ENCODE assay signal across 10 cellular contexts in the genomic region with DNA sequence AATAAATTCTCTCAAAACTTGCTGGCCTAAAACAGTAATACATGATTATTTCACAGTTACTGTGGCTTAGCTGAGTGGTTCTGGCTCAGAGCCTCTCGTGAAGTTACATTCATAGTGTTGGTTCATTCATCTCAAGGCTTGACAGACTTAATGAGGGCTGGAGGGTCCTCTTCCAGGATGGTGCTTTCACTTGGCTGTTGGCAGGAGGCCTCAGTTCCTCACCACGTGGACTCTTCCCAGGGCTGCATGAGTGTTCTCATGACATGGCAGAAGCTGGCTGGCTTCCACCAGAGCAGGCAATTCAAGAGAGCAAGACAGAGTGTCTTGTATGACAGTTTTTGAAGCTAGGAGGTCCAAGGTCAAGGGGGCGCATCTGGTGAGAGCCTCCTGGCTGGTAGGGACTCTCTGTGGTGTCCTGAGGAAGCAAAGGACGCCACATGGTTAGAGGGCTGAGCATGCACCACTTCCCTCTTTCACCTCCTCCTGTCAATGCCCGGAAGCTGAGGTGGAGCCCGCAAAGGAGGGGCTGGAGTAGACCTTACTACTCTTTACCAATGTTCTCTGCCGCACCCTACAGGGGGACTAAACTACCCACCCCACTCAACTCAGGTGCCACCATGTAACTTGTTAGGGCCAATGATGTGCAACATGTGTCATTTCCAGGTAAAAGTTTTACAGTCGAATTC. TPM values are rescaled to one million over a fixed set of nuclear protein-coding genes. Genes with fewer than 3 reads are reported as not detected.
DNase-seq lines count a peak whose midpoint lies in the region; ATAC-seq, FAIRE-seq and TF ChIP-seq lines count a peak whose summit lies in the region.
"Had no signal": no experiment of that assay in that cellular context is flagged by ENCODE, and none has a peak within 500 bp of the region (broad histone marks: within the 10 kb centered on the region; RNA-seq: fewer than 3 reads in every experiment).

No MANE protein-coding gene starts in this region.

- no peak overlapping the region for H3K27ac Mint-ChIP-seq in astrocyte (ENCODE audit: unreplicated experiment)
- H3K27ac Mint-ChIP-seq in T-helper 2 cell treated with Interferon-gamma antibody and Interleukin-4, amounts not matched to agents 5 μg/mL and 100 μg/mL, for 36 hours, result no peak overlapping the region

- H3K9me3 ChIP-seq in astrocyte (ENCODE audit: insufficient read depth, low read depth, low read length), result no peaks in the 10 kb centered on the region
- no peaks in the 10 kb centered on the region for H3K9me3 ChIP-seq in SJCRH30 (replicated peaks)
- H3K9me3 ChIP-seq in suprapubic skin, result no peaks in the 10 kb centered on the region

- H4K20me1 ChIP-seq in astrocyte (ENCODE audit: insufficient read depth, low read length), result no peaks in the 10 kb centered on the region
- H4K20me1 ChIP-seq: BLaER1 treated with 17β-estradiol and CSF1 and Interleukin-3, amounts not matched to agents 10 nM and 100 nM had no signal

- H3K36me3 ChIP-seq in astrocyte (ENCODE audit: insufficient read depth, low read length) (no peaks in the 10 kb centered on the region), SJCRH30 (no peaks in the 10 kb centered on the region), suprapubic skin (no peaks in the 10 kb centered on the region)
- H3K36me3 ChIP-seq: BLaER1 treated with 17β-estradiol and CSF1 and Interleukin-3, amounts not matched to agents 10 nM and 100 nM had no signal

- H3K4me1 Mint-ChIP-seq in astrocyte (ENCODE audit: low read depth, unreplicated experiment), result peaks cover 13% of the 10 kb centered on the region
- H3K4me1 Mint-ChIP-seq in T-helper 2 cell treated with Interferon-gamma antibody and Interleukin-4, amounts not matched to agents 5 μg/mL and 100 μg/mL, for 36 hours (ENCODE audit: low read depth), result peaks cover 7% of the 10 kb centered on the region

- H3K27me3 ChIP-seq in astrocyte (ENCODE audit: insufficient read depth, low read length), result peaks cover 2% of the 10 kb centered on the region
- no peaks in the 10 kb centered on the region for H3K27me3 ChIP-seq in SJCRH30
- H3K27me3 ChIP-seq in suprapubic skin, result no peaks in the 10 kb centered on the region
- H3K27me3 ChIP-seq: BLaER1 treated with 17β-estradiol and CSF1 and Interleukin-3, amounts not matched to agents 10 nM and 100 nM had no signal

- in situ Hi-C loops in GM13977 (cut with MboI; ENCODE audit: low pct_unique_long_range_greater_than_20kb, low sequenced_read_pairs, unreplicated experiment), result no loop called here

- FAIRE-seq in astrocyte (lab: Jason Lieb, UNC), result no peak

- H3K9ac ChIP-seq in astrocyte (ENCODE audit: low read length), result no peak overlapping the region
- H3K9ac ChIP-seq: BLaER1 treated with 17β-estradiol and CSF1 and Interleukin-3, amounts not matched to agents 10 nM and 100 nM had no signal

- H3K36me3 Mint-ChIP-seq in astrocyte (ENCODE audit: low read depth, unreplicated experiment), result no peaks in the 10 kb centered on the region
- no peaks in the 10 kb centered on the region for H3K36me3 Mint-ChIP-seq in T-helper 2 cell treated with Interferon-gamma antibody and Interleukin-4, amounts not matched to agents 5 μg/mL and 100 μg/mL, for 36 hours (ENCODE audit: low read depth)

- H3K4me1 ChIP-seq in astrocyte (ENCODE audit: insufficient read depth, low read length) (no peaks in the 10 kb centered on the region), SJCRH30 (no peaks in the 10 kb centered on the region), suprapubic skin (no peaks in the 10 kb centered on the region)

- ATAC-seq in GM19397 (IDR thresholded peaks at IDR 0.05; ENCODE audit: unreplicated experiment), result peak; percentile 73

- peaks cover 3% of the 10 kb centered on the region for H3K27me3 Mint-ChIP-seq in astrocyte (ENCODE audit: low read depth, unreplicated experiment)
- H3K27me3 Mint-ChIP-seq in T-helper 2 cell treated with Interferon-gamma antibody and Interleukin-4, amounts not matched to agents 5 μg/mL and 100 μg/mL, for 36 hours (ENCODE audit: low read depth), result peaks cover 10% of the 10 kb centered on the region

- TF ChIP-seq POLR2A in suprapubic skin (IDR thresholded peaks at IDR 0.05), result no peak

- H3K4me3 Mint-ChIP-seq in astrocyte (ENCODE audit: unreplicated experiment), result no peak overlapping the region
- H3K4me3 Mint-ChIP-seq in T-helper 2 cell treated with Interferon-gamma antibody and Interleukin-4, amounts not matched to agents 5 μg/mL and 100 μg/mL, for 36 hours, result no peak overlapping the region

- H3K27ac ChIP-seq in astrocyte (ENCODE audit: low read depth, low read length) (no peak overlapping the region), SJCRH30 (no peak overlapping the region), suprapubic skin (no peak overlapping the region)
- H3K27ac ChIP-seq: BLaER1 treated with 17β-estradiol and CSF1 and Interleukin-3, amounts not matched to agents 10 nM and 100 nM had no signal

- H2AFZ ChIP-seq in astrocyte (ENCODE audit: low read depth, low read length), result no peak overlapping the region

- peaks cover 2% of the 10 kb centered on the region for H3K9me3 Mint-ChIP-seq in astrocyte (ENCODE audit: unreplicated experiment)
- no peaks in the 10 kb centered on the region for H3K9me3 Mint-ChIP-seq in T-helper 2 cell treated with Interferon-gamma antibody and Interleukin-4, amounts not matched to agents 5 μg/mL and 100 μg/mL, for 36 hours

- DNase-seq in DMS79 treated with DMSO at 0.1 percent for 48 hours (lab: John Stamatoyannopoulos, UW), result peak; percentile 97
- peak; percentile 57 for DNase-seq in KG1 (lab: John Stamatoyannopoulos, UW)
- peak; percentile 57 for DNase-seq in astrocyte (ENCODE audit: low read depth)
- no peak for DNase-seq in SJCRH30
- no peak for DNase-seq in suprapubic skin (ENCODE audit: low spot score in 2 of 2)
- DNase-seq in T-helper 2 cell treated with Interferon-gamma antibody and Interleukin-4, amounts not matched to agents 5 μg/mL and 100 μg/mL, for 36 hours (ENCODE audit: low spot score), result no peak
- no peak for DNase-seq in GM13977 (ENCODE audit: low spot score)
- DNase-seq: IMR-90 had no signal

- TF ChIP-seq EP300 in suprapubic skin (IDR thresholded peaks at IDR 0.05), result no peak

- no peak overlapping the region for H3K4me2 ChIP-seq in astrocyte (ENCODE audit: low read length)
- H3K4me2 ChIP-seq: BLaER1 treated with 17β-estradiol and CSF1 and Interleukin-3, amounts not matched to agents 10 nM and 100 nM had no signal

- H3K4me3 ChIP-seq in astrocyte (ENCODE audit: insufficient read depth, low read depth, low read length) (no peak overlapping the region), SJCRH30 (no peak overlapping the region), suprapubic skin (no peak overlapping the region)
- H3K4me3 ChIP-seq: BLaER1 treated with 17β-estradiol and CSF1 and Interleukin-3, amounts not matched to agents 10 nM and 100 nM had no signal

- no peaks in the 10 kb centered on the region for H3K79me2 ChIP-seq in astrocyte (ENCODE audit: insufficient read depth, low read length)

- WGBS in suprapubic skin, result 81% methylated on average over 8 of the region's 8 CpGs

- TF ChIP-seq CTCF in astrocyte (IDR thresholded peaks at IDR 0.05; ENCODE audit: insufficient read depth, low read depth, low read length) (no peak), suprapubic skin (IDR thresholded peaks at IDR 0.05) (no peak), GM13977 (IDR thresholded peaks at IDR 0.05; ENCODE audit: extremely low read depth, insufficient read depth, missing control alignments) (no peak)

RNA-seq across cellular contexts. Expression of a gene that starts 58.2 kb away (rescaled TPM):
- total RNA-seq in astrocyte (24.7 and 27.8 TPM in 2 replicates), suprapubic skin (10 to 100 TPM; 13.3 to 15.9 (median 14.3) TPM)
- 35.1 and 38.6 TPM in 2 replicates for total RNA-seq in SJCRH30 (2014; rRNA removed; shearing (Covaris generic))

Comparison
In these comparisons a context has a peak if more than half of its experiments do, and no peak if none do; other contexts are left out.
1. DNase-seq: peak in DMS79 treated with DMSO at 0.1 percent for 48 hours (single experiment), KG1 (single experiment) and astrocyte (single experiment); none in SJCRH30 (0 of 2), suprapubic skin (0 of 2), T-helper 2 cell treated with Interferon-gamma antibody and Interleukin-4, amounts not matched to agents 5 μg/mL and 100 μg/mL, for 36 hours (single experiment) and GM13977 (single experiment).